Comparison of ENCODE assay signal across 8 cellular contexts in the genomic region with DNA sequence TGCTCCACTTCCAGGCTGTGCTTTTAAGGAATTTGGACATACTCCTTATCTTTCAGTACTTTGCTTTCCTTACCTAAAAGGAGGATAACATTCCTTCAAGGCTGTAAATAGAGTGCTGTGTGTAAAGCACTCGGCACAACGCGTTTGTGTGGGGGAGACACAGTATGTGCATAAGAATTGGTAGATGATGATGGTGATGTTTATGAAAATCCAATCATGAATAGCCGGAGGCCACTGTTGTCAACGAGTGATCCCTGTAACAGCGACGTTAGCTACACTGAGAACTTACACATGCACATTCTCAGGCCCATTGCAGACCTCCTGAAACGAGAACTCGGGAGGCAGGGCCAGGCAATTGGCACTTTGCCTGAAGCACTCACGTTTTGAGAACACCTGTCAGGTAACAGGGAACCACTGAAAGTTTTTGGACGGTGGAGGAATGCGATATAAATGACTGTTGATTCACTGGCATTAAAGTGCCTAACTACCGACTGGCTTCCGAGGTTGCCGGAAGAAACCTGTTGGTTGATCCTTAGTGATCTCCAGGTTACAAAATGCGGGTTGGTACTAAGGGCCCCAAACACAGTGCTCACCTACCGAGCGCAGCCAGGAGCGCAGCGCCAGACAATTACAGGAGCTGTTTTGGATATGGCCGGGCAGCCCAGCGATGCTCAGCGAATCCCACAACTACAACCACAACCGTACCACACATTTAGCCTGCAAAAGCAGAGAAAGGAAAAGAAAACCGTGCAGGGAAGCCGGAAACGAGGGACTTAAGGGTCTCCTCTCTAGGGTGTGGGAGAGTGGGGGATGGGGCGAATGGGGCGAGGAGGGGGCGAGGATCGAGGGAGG. TPM values are rescaled to one million over a fixed set of nuclear protein-coding genes. Genes with fewer than 3 reads are reported as not detected.
DNase-seq lines count a peak whose midpoint lies in the region; ATAC-seq and TF ChIP-seq lines count a peak whose summit lies in the region.

No MANE protein-coding gene starts in this region.

- H3K27me3 ChIP-seq in MM.1S (replicated peaks; ENCODE audit: insufficient read depth, low read length) (peaks cover 5% of the 10 kb centered on the region; the same call in 1 of the 2 replicates), smooth muscle cell (ENCODE audit: low read depth) (no peaks in the 10 kb centered on the region)

- H3K4me2 ChIP-seq in MM.1S (ENCODE audit: low read depth, low read length) (peak overlapping the region; percentile 78), smooth muscle cell (peak overlapping the region; percentile 90)

- in situ Hi-C loops in astrocyte of the cerebellum (cut with HindIII; ENCODE audit: low sequenced_read_pairs) = no loop called here

- ATAC-seq in HG03354 (IDR thresholded peaks at IDR 0.05; ENCODE audit: poor library complexity, severe bottlenecking, unreplicated experiment) (no peak), GM18505 (IDR thresholded peaks at IDR 0.05; ENCODE audit: unreplicated experiment) (no peak), HG03280 (IDR thresholded peaks at IDR 0.05; ENCODE audit: unreplicated experiment) (no peak)

- H3K79me2 ChIP-seq in MM.1S (ENCODE audit: low read length) = peaks cover 6% of the 10 kb centered on the region; the same call in 1 of the 2 replicates
- peaks cover 34% of the 10 kb centered on the region for H3K79me2 ChIP-seq in smooth muscle cell (ENCODE audit: low read depth)

- H3K27ac ChIP-seq in MM.1S (ENCODE audit: low read length) = no peak overlapping the region
- H3K27ac ChIP-seq in smooth muscle cell (ENCODE audit: low read depth) = peak overlapping the region; percentile 57

- H3K36me3 ChIP-seq in MM.1S (replicated peaks; ENCODE audit: insufficient read depth, low read length) (no peaks in the 10 kb centered on the region), smooth muscle cell (ENCODE audit: low read depth) (no peaks in the 10 kb centered on the region)

- peak overlapping the region; percentile 70 for H3K4me3 ChIP-seq in MM.1S (ENCODE audit: low read length)
- H3K4me3 ChIP-seq in astrocyte of the cerebellum (ENCODE audit: low read depth, low read length) = peak overlapping the region; percentile 81
- H3K4me3 ChIP-seq in iPS-18c (ENCODE audit: insufficient read depth, low read depth, low read length) = peak overlapping the region; percentile 72
- peak overlapping the region; percentile 72 for H3K4me3 ChIP-seq in smooth muscle cell

- TF ChIP-seq POLR2A in GM18505 (IDR thresholded peaks at IDR 0.05; ENCODE audit: borderline replicate concordance, extremely low read depth, insufficient read depth, insufficient read length) = no peak

- WGBS in smooth muscle cell (ENCODE audit: low lambda C conversion rate) = 9% methylated on average over 27 of the region's 31 CpGs

- H4K20me1 ChIP-seq in MM.1S (ENCODE audit: insufficient read depth, low read length) (no peaks in the 10 kb centered on the region), smooth muscle cell (ENCODE audit: low read depth) (peaks cover 32% of the 10 kb centered on the region)

- no peaks in the 10 kb centered on the region for H3K9me2 ChIP-seq in MM.1S (replicated peaks; ENCODE audit: insufficient read depth, low read length)

- DNase-seq in COR-L47 (lab: John Stamatoyannopoulos, UW) (peak; percentile 21), MM.1S (no peak), astrocyte of the cerebellum (ENCODE audit: low read depth) (no peak), smooth muscle cell (lab: John Stamatoyannopoulos, UW; ENCODE audit: unreplicated experiment) (no peak)

- no peak for TF ChIP-seq CTCF in MM.1S (IDR thresholded peaks at IDR 0.05; ENCODE audit: low read length)
- TF ChIP-seq CTCF in astrocyte of the cerebellum (IDR thresholded peaks at IDR 0.05; ENCODE audit: low read depth, low read length, missing control alignments) = no peak
- TF ChIP-seq CTCF in smooth muscle cell (IDR thresholded peaks at IDR 0.05; ENCODE audit: borderline replicate concordance, insufficient read depth, poor library complexity, severe bottlenecking) = no peak

- H3K9me3 ChIP-seq in MM.1S (replicated peaks; ENCODE audit: insufficient read depth, low read length) (no peaks in the 10 kb centered on the region), iPS-18c (ENCODE audit: control insufficient read depth, insufficient read depth, low read length) (peaks cover 4% of the 10 kb centered on the region), smooth muscle cell (replicated peaks; ENCODE audit: low read depth) (no peaks in the 10 kb centered on the region)

- H2AFZ ChIP-seq in MM.1S (ENCODE audit: low read length) (peak overlapping the region; percentile 79), smooth muscle cell (ENCODE audit: low read depth) (peak overlapping the region; percentile 94)

- H3K9ac ChIP-seq in MM.1S (ENCODE audit: low read length) (peak overlapping the region; percentile 37; the same call in 1 of the 2 replicates), smooth muscle cell (ENCODE audit: low read depth) (peak overlapping the region; percentile 69)

- H3F3A ChIP-seq in MM.1S (ENCODE audit: insufficient read depth, low read length) = peaks cover 8% of the 10 kb centered on the region; the same call in 1 of the 2 replicates
- peaks cover 12% of the 10 kb centered on the region for H3F3A ChIP-seq in smooth muscle cell (ENCODE audit: low read depth)

- H3K4me1 ChIP-seq in MM.1S (ENCODE audit: low read length) = 0 out of 2 replicates have a peak, but pooled peaks cover 5% of the 10 kb centered on the region
- peaks cover 21% of the 10 kb centered on the region for H3K4me1 ChIP-seq in smooth muscle cell (ENCODE audit: low read depth)

RNA-seq across cellular contexts. Expression of a gene that starts 1.0 kb away (rescaled TPM):
- 90.9 and 107 TPM in 2 replicates for total RNA-seq in smooth muscle cell
- polyA plus RNA-seq in smooth muscle cell = 68.9 and 76.9 TPM in 2 replicates
